ENCODE assay signal across 20 cellular contexts in genomic region chr2:201926071-201926470, GRCh38.
"Had no signal": no experiment of that assay in that cellular context is flagged by ENCODE, and none has a peak within 500 bp of the region (broad histone marks: within the 10 kb centered on the region; RNA-seq: fewer than 3 reads in every experiment).

No MANE protein-coding gene starts in this region.

- H3K36me3 Mint-ChIP-seq: natural killer cell; neural progenitor cell; stimulated activated effector memory CD8-positive, alpha-beta T cell treated with anti-CD3 and anti-CD28 coated beads, Interleukin-12 subunit alpha, Interleukin-12 subunit beta, amount 100 ng/mL, for 72 hours had no signal

- H3K4me2 ChIP-seq: neural progenitor cell, smooth muscle cell had no signal

- DNase-seq: colonic mucosa; effector CD4-positive, alpha-beta T cell; left colon; mammary epithelial cell; mucosa of descending colon; natural killer cell; occipital lobe; pancreas; right cardiac atrium; stimulated activated CD4-positive, alpha-beta T cell treated with anti-CD3 and anti-CD28 coated beads, Interleukin-4, amount 100 ng/mL, for 1 hour; stimulated activated CD8-positive, alpha-beta memory T cell treated with anti-CD3 and anti-CD28 coated beads, Interleukin-4, amount 100 ng/mL, for 48 hours; stimulated activated naive CD8-positive, alpha-beta T cell treated with anti-CD3 and anti-CD28 coated beads, Interleukin-15, Interleukin-2, amounts not matched to agents 100 U/mL and 50 U/mL, for 24 hours; thyroid gland; upper lobe of left lung; uterus had no signal

- H3K36me3 ChIP-seq: colonic mucosa, neural progenitor cell, pancreas, suprapubic skin, thyroid gland, upper lobe of left lung, uterus had no signal

- H3K4me3 Mint-ChIP-seq: natural killer cell; neural progenitor cell; stimulated activated effector memory CD8-positive, alpha-beta T cell treated with anti-CD3 and anti-CD28 coated beads, Interleukin-12 subunit alpha, Interleukin-12 subunit beta, amount 100 ng/mL, for 72 hours had no signal

- H3K9ac ChIP-seq: neural progenitor cell had no signal

- H2AFZ ChIP-seq: neural progenitor cell had no signal

- ATAC-seq: left colon; mucosa of descending colon; natural killer cell; pancreas; right cardiac atrium; stimulated activated effector memory CD8-positive, alpha-beta T cell treated with anti-CD3 and anti-CD28 coated beads, Interleukin-12 subunit alpha, Interleukin-12 subunit beta, amount 100 ng/mL, for 72 hours; stimulated activated naive CD8-positive, alpha-beta T cell treated with anti-CD3 and anti-CD28 coated beads, Interleukin-15, Interleukin-2, amounts not matched to agents 100 U/mL and 50 U/mL, for 24 hours had no signal

- H3K4me1 Mint-ChIP-seq: natural killer cell; stimulated activated effector memory CD8-positive, alpha-beta T cell treated with anti-CD3 and anti-CD28 coated beads, Interleukin-12 subunit alpha, Interleukin-12 subunit beta, amount 100 ng/mL, for 72 hours had no signal

- H3K27me3 Mint-ChIP-seq: progenitor cell of endocrine pancreas had no signal

- H3K27ac ChIP-seq: colonic mucosa, neural progenitor cell, pancreas, suprapubic skin, thyroid gland, upper lobe of left lung, uterus had no signal

- H3K9me3 Mint-ChIP-seq: stimulated activated effector memory CD8-positive, alpha-beta T cell treated with anti-CD3 and anti-CD28 coated beads, Interleukin-12 subunit alpha, Interleukin-12 subunit beta, amount 100 ng/mL, for 72 hours had no signal

- H3K4me3 ChIP-seq: colonic mucosa, mucosa of descending colon, neural progenitor cell, pancreas, smooth muscle cell, suprapubic skin, thyroid gland, upper lobe of left lung, uterus had no signal

- H3K9me3 ChIP-seq: colonic mucosa, mucosa of descending colon, pancreas, suprapubic skin, thyroid gland, upper lobe of left lung, uterus had no signal

- H3K27ac Mint-ChIP-seq: natural killer cell; neural progenitor cell; progenitor cell of endocrine pancreas; stimulated activated effector memory CD8-positive, alpha-beta T cell treated with anti-CD3 and anti-CD28 coated beads, Interleukin-12 subunit alpha, Interleukin-12 subunit beta, amount 100 ng/mL, for 72 hours had no signal

- H3K27me3 ChIP-seq: colonic mucosa, pancreas, suprapubic skin, thyroid gland, upper lobe of left lung, uterus had no signal

- H3K4me1 ChIP-seq: colonic mucosa, neural progenitor cell, pancreas, suprapubic skin, thyroid gland, upper lobe of left lung, uterus had no signal
